Comparison of ENCODE assay signal across 8 cellular contexts in the genomic region with DNA sequence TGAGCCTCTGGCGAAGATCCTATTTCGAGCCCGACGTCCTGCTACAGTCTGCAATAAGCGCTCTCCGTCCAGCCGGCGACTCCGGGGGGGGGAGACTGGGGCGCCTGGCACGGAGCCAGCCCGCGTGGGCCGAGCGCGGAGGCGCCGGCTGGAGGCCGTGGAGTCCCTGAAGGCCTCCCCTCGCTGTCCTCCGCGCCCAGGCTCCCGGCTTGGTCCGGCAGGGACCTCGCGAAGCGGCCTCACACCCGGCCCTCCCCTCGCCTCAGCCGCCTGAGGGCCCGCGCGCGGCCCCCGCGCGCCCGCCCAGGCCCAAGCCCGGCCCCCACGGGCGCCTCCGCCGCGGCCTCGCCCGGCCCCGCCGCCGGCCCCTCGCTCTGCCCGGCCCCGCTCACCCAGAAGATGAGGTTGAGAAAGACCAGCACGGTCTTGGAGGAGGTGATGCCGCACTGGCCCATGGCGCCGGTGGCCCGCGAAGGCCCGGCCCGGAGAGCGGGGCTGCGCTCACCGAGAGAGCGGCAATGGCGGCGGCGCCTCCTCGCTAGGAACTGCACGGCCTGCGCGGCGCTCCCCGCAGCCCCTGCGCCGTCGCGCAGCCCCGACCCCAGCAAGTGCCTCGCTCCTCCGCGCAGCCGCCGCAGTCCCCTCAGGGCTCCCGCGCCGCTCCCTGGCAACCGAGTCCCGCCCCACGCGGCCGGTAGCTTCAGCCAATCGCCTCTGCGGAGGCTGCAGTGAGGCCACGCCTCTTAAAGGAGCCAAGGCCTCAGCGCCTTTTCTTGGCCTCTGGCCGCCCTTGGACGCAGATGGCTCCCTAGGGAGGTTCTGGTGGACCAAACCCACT. TPM values are rescaled to one million over a fixed set of nuclear protein-coding genes. Genes with fewer than 3 reads are reported as not detected.
DNase-seq lines count a peak whose midpoint lies in the region; ATAC-seq and TF ChIP-seq lines count a peak whose summit lies in the region.

A gene (minus strand): TSS at position 610 of the 838 bp plus-strand sequence. CDS start 155 bp downstream, at position 455.

- H3K9me3 Mint-ChIP-seq in activated CD4-positive, alpha-beta T cell treated with anti-CD3 and anti-CD28 coated beads, Interleukin-2, amount 10 ng/mL, durations not matched to agents 24 days and 14 days: no peaks in the 10 kb centered on the region

- H3K4me2 ChIP-seq in BLaER1 treated with 17β-estradiol and CSF1 and Interleukin-3, amounts not matched to agents 10 nM and 100 nM: peak within 1 kb of the TSS; percentile 83 to 97 (median 92)

- peak; percentile 90 for DNase-seq in NCI-H526 treated with DMSO at 0.1 percent for 48 hours (lab: John Stamatoyannopoulos, UW)
- DNase-seq in activated CD4-positive, alpha-beta T cell treated with anti-CD3 and anti-CD28 coated beads, Interleukin-2, amount 10 ng/mL, durations not matched to agents 24 days and 14 days: peak; percentile 98
- peak; percentile 93 for DNase-seq in colonic mucosa
- peak; percentile 78 to 91 (median 83) for DNase-seq in stimulated activated CD4-positive, alpha-beta T cell treated with anti-CD3 and anti-CD28 coated beads, Interleukin-1b, Interleukin-23, amount 100 ng/mL, for 24 hours (ENCODE audit: low read depth in 4 of 4, low spot score in 1 of 4)

- peaks cover 23 to 47% (median 35%) of the 10 kb centered on the region in 10 experiments for H3K4me1 ChIP-seq in BLaER1 treated with 17β-estradiol and CSF1 and Interleukin-3, amounts not matched to agents 10 nM and 100 nM
- peaks cover 17% of the 10 kb centered on the region for H3K4me1 ChIP-seq in colonic mucosa

- peaks cover 0 to 34% (median 16%) of the 10 kb centered on the region in 11 experiments; a peak in 13 of 22 replicates for H3K36me3 ChIP-seq in BLaER1 treated with 17β-estradiol and CSF1 and Interleukin-3, amounts not matched to agents 10 nM and 100 nM
- no peaks in the 10 kb centered on the region for H3K36me3 ChIP-seq in colonic mucosa

- no peaks in the 10 kb centered on the region for H3K27me3 ChIP-seq in BLaER1 treated with 17β-estradiol and CSF1 and Interleukin-3, amounts not matched to agents 10 nM and 100 nM
- no peaks in the 10 kb centered on the region for H3K27me3 ChIP-seq in colonic mucosa
- H3K27me3 ChIP-seq in layer of hippocampus (ENCODE audit: control insufficient read depth, insufficient read depth, low read length): no peaks in the 10 kb centered on the region

- intact Hi-C loops in activated CD4-positive, alpha-beta T cell treated with anti-CD3 and anti-CD28 coated beads, Interleukin-2, amount 10 ng/mL, durations not matched to agents 24 days and 14 days (cut with micrococcal nuclease): no loop called here
- intact Hi-C loops in colonic mucosa (cut with DNase I): no loop called here

- peak within 1 kb of the TSS; percentile 89 for H3K4me3 Mint-ChIP-seq in activated CD4-positive, alpha-beta T cell treated with anti-CD3 and anti-CD28 coated beads, Interleukin-2, amount 10 ng/mL, durations not matched to agents 24 days and 14 days

- peak within 1 kb of the TSS; percentile 93 to 100 (median 98) for H3K9ac ChIP-seq in BLaER1 treated with 17β-estradiol and CSF1 and Interleukin-3, amounts not matched to agents 10 nM and 100 nM
- H3K9ac ChIP-seq in colonic mucosa (ENCODE audit: low read depth in 2 of 2, low read length in 2 of 2): peak within 1 kb of the TSS; percentile 89 to 93

- peak; percentile 89 for ATAC-seq in GM19351 (IDR thresholded peaks at IDR 0.05; ENCODE audit: unreplicated experiment)
- ATAC-seq in HG03520 (IDR thresholded peaks at IDR 0.05; ENCODE audit: unreplicated experiment): peak; percentile 90

- peak within 1 kb of the TSS; percentile 83 to 98 (median 92) for H3K4me3 ChIP-seq in BLaER1 treated with 17β-estradiol and CSF1 and Interleukin-3, amounts not matched to agents 10 nM and 100 nM
- H3K4me3 ChIP-seq in colonic mucosa: peak within 1 kb of the TSS; percentile 90

- no peaks in the 10 kb centered on the region for H3K9me3 ChIP-seq in BLaER1 treated with 17β-estradiol and CSF1 and Interleukin-3, amounts not matched to agents 10 nM and 100 nM (replicated peaks in 1 of 11)
- no peaks in the 10 kb centered on the region for H3K9me3 ChIP-seq in colonic mucosa

- peaks cover 30% of the 10 kb centered on the region for H3K4me1 Mint-ChIP-seq in activated CD4-positive, alpha-beta T cell treated with anti-CD3 and anti-CD28 coated beads, Interleukin-2, amount 10 ng/mL, durations not matched to agents 24 days and 14 days

- peak within 1 kb of the TSS; percentile 78 for H3K27ac Mint-ChIP-seq in activated CD4-positive, alpha-beta T cell treated with anti-CD3 and anti-CD28 coated beads, Interleukin-2, amount 10 ng/mL, durations not matched to agents 24 days and 14 days

- H3K36me3 Mint-ChIP-seq in activated CD4-positive, alpha-beta T cell treated with anti-CD3 and anti-CD28 coated beads, Interleukin-2, amount 10 ng/mL, durations not matched to agents 24 days and 14 days (ENCODE audit: low read depth): peaks cover 8% of the 10 kb centered on the region

- peaks cover 22% of the 10 kb centered on the region for H3K27me3 Mint-ChIP-seq in activated CD4-positive, alpha-beta T cell treated with anti-CD3 and anti-CD28 coated beads, Interleukin-2, amount 10 ng/mL, durations not matched to agents 24 days and 14 days

- peak within 1 kb of the TSS; percentile 85 to 99 (median 96) for H3K27ac ChIP-seq in BLaER1 treated with 17β-estradiol and CSF1 and Interleukin-3, amounts not matched to agents 10 nM and 100 nM
- H3K27ac ChIP-seq in colonic mucosa (peak within 1 kb of the TSS; percentile 94), layer of hippocampus (ENCODE audit: low read depth, low read length) (peak within 1 kb of the TSS; percentile 84)

- peaks cover 8 to 50% (median 44%) of the 10 kb centered on the region in 11 experiments; a peak in 20 of 22 replicates for H4K20me1 ChIP-seq in BLaER1 treated with 17β-estradiol and CSF1 and Interleukin-3, amounts not matched to agents 10 nM and 100 nM

- TF ChIP-seq CTCF in colonic mucosa (IDR thresholded peaks at IDR 0.05): no peak

RNA-seq across cellular contexts. Expression of the gene that starts here (rescaled TPM):
- total RNA-seq in activated CD4-positive, alpha-beta T cell treated with anti-CD3 and anti-CD28 coated beads, Interleukin-2, amount 10 ng/mL, durations not matched to agents 24 days and 14 days: 41.4 and 43.0 TPM in 2 replicates
- total RNA-seq in colonic mucosa: 100 to 1,000 TPM; 594 to 841 TPM

Comparison
In these comparisons a context has a peak if more than half of its experiments do, and no peak if none do; other contexts are left out.
1. Peak in every context shown above with its lines: DNase-seq, ATAC-seq, H3K4me3 ChIP-seq and H3K27ac ChIP-seq.
2. RNA of the gene that starts here (total RNA-seq): 594 to 841 TPM in colonic mucosa; 41.4 to 43.0 TPM in activated CD4-positive, alpha-beta T cell treated with anti-CD3 and anti-CD28 coated beads, Interleukin-2, amount 10 ng/mL, durations not matched to agents 24 days and 14 days; every median in the first group is over 10 times any median in the second.